Comparison of ENCODE assay signal across 24 cellular contexts in genomic region chr5:2014058-2014610, GRCh38.
"Had no signal": no experiment of that assay in that cellular context is flagged by ENCODE, and none has a peak within 500 bp of the region (broad histone marks: within the 10 kb centered on the region; RNA-seq: fewer than 3 reads in every experiment).

No MANE protein-coding gene starts in this region.

- ATAC-seq: activated CD4-positive, alpha-beta T cell treated with anti-CD3 and anti-CD28 coated beads for 36 hours; activated CD8-positive, alpha-beta T cell treated with anti-CD3 and anti-CD28 coated beads, Interleukin-2, amount 10 ng/mL, durations not matched to agents 7 days and 5 days; esophagus mucosa; foreskin keratinocyte; naive thymus-derived CD4-positive, alpha-beta T cell; stimulated activated naive B cell treated with anti-CD40 and anti-IgM and Interleukin-4, amounts not matched to agents 10 μg/mL and 1 μg/mL and 100 μg/mL, for 72 hours; upper lobe of right lung had no signal

- H3K36me3 ChIP-seq: ascending aorta, ovary, stomach, tibial artery, upper lobe of right lung had no signal

- H3K4me1 Mint-ChIP-seq: activated CD4-positive, alpha-beta T cell treated with anti-CD3 and anti-CD28 coated beads for 36 hours; activated naive CD4-positive, alpha-beta T cell treated with anti-CD3 and anti-CD28 coated beads, Interleukin-2, amount 10 ng/mL, durations not matched to agents 7 days and 5 days; activated naive CD8-positive, alpha-beta T cell treated with anti-CD3 and anti-CD28 coated beads, Interleukin-2, amount 10 ng/mL, durations not matched to agents 7 days and 5 days; memory B cell; naive thymus-derived CD4-positive, alpha-beta T cell; stimulated activated naive B cell treated with anti-CD40 and anti-IgM and Interleukin-4, amounts not matched to agents 10 μg/mL and 1 μg/mL and 100 μg/mL, for 72 hours had no signal

- H3K27me3 ChIP-seq: ascending aorta, foreskin keratinocyte, ovary, stomach, tibial artery, upper lobe of right lung had no signal

- H3K4me1 ChIP-seq: ascending aorta, foreskin keratinocyte, stomach, tibial artery, upper lobe of right lung had no signal

- H3K9me3 ChIP-seq: ascending aorta, ovary, stomach, tibial artery, upper lobe of right lung had no signal

- H3K27ac Mint-ChIP-seq: activated CD4-positive, alpha-beta T cell treated with anti-CD3 and anti-CD28 coated beads for 36 hours; activated CD8-positive, alpha-beta T cell treated with anti-CD3 and anti-CD28 coated beads, Interleukin-2, amount 10 ng/mL, durations not matched to agents 7 days and 5 days; activated naive CD4-positive, alpha-beta T cell treated with anti-CD3 and anti-CD28 coated beads, Interleukin-2, amount 10 ng/mL, durations not matched to agents 7 days and 5 days; activated naive CD8-positive, alpha-beta T cell treated with anti-CD3 and anti-CD28 coated beads, Interleukin-2, amount 10 ng/mL, durations not matched to agents 7 days and 5 days; brain; memory B cell; naive thymus-derived CD4-positive, alpha-beta T cell; progenitor cell of endocrine pancreas; stimulated activated naive B cell treated with anti-CD40 and anti-IgM and Interleukin-4, amounts not matched to agents 10 μg/mL and 1 μg/mL and 100 μg/mL, for 72 hours; T-helper 2 cell treated with Interferon-gamma antibody and Interleukin-4, amounts not matched to agents 5 μg/mL and 100 μg/mL, for 36 hours had no signal

- DNase-seq: activated CD4-positive, alpha-beta T cell treated with anti-CD3 and anti-CD28 coated beads for 36 hours; activated CD4-positive, CD25-positive, alpha-beta regulatory T cell; activated CD8-positive, alpha-beta T cell treated with anti-CD3 and anti-CD28 coated beads, Interleukin-2, amount 10 ng/mL, durations not matched to agents 7 days and 5 days; activated effector memory CD4-positive, alpha-beta T cell treated with anti-CD3 and anti-CD28 coated beads, Interleukin-2, amount 50 U/mL, for 16 hours; activated naive CD4-positive, alpha-beta T cell treated with anti-CD3 and anti-CD28 coated beads, Interleukin-2, amount 10 ng/mL, durations not matched to agents 7 days and 5 days; activated naive CD8-positive, alpha-beta T cell treated with anti-CD3 and anti-CD28 coated beads, Interleukin-2, amount 10 ng/mL, durations not matched to agents 7 days and 5 days; central memory CD4-positive, alpha-beta T cell; foreskin keratinocyte; midbrain; naive thymus-derived CD4-positive, alpha-beta T cell; ovary; stimulated activated CD4-positive, alpha-beta T cell treated with anti-CD3 and anti-CD28 coated beads, Interleukin-1b, Interleukin-23, amount 100 ng/mL, for 48 hours; stimulated activated naive B cell treated with anti-CD40 and anti-IgM and Interleukin-4, amounts not matched to agents 10 μg/mL and 1 μg/mL and 100 μg/mL, for 72 hours; stomach; T-helper 1 cell; tibial artery; upper lobe of right lung had no signal

- H3K36me3 Mint-ChIP-seq: activated naive CD4-positive, alpha-beta T cell treated with anti-CD3 and anti-CD28 coated beads, Interleukin-2, amount 10 ng/mL, durations not matched to agents 7 days and 5 days; activated naive CD8-positive, alpha-beta T cell treated with anti-CD3 and anti-CD28 coated beads, Interleukin-2, amount 10 ng/mL, durations not matched to agents 7 days and 5 days; brain; memory B cell; naive thymus-derived CD4-positive, alpha-beta T cell; stimulated activated naive B cell treated with anti-CD40 and anti-IgM and Interleukin-4, amounts not matched to agents 10 μg/mL and 1 μg/mL and 100 μg/mL, for 72 hours had no signal

- H3K27ac ChIP-seq: ascending aorta, foreskin keratinocyte, ovary, stomach, tibial artery, upper lobe of right lung had no signal

- H3K27me3 Mint-ChIP-seq: stimulated activated naive B cell treated with anti-CD40 and anti-IgM and Interleukin-4, amounts not matched to agents 10 μg/mL and 1 μg/mL and 100 μg/mL, for 72 hours had no signal

- H3K9me3 Mint-ChIP-seq: activated naive CD4-positive, alpha-beta T cell treated with anti-CD3 and anti-CD28 coated beads, Interleukin-2, amount 10 ng/mL, durations not matched to agents 7 days and 5 days; activated naive CD8-positive, alpha-beta T cell treated with anti-CD3 and anti-CD28 coated beads, Interleukin-2, amount 10 ng/mL, durations not matched to agents 7 days and 5 days; memory B cell; naive thymus-derived CD4-positive, alpha-beta T cell; stimulated activated naive B cell treated with anti-CD40 and anti-IgM and Interleukin-4, amounts not matched to agents 10 μg/mL and 1 μg/mL and 100 μg/mL, for 72 hours; T-helper 2 cell treated with Interferon-gamma antibody and Interleukin-4, amounts not matched to agents 5 μg/mL and 100 μg/mL, for 36 hours had no signal

- H3K4me3 Mint-ChIP-seq: activated CD4-positive, alpha-beta T cell treated with anti-CD3 and anti-CD28 coated beads for 36 hours; activated CD8-positive, alpha-beta T cell treated with anti-CD3 and anti-CD28 coated beads, Interleukin-2, amount 10 ng/mL, durations not matched to agents 7 days and 5 days; activated naive CD4-positive, alpha-beta T cell treated with anti-CD3 and anti-CD28 coated beads, Interleukin-2, amount 10 ng/mL, durations not matched to agents 7 days and 5 days; activated naive CD8-positive, alpha-beta T cell treated with anti-CD3 and anti-CD28 coated beads, Interleukin-2, amount 10 ng/mL, durations not matched to agents 7 days and 5 days; brain; memory B cell; naive thymus-derived CD4-positive, alpha-beta T cell; stimulated activated naive B cell treated with anti-CD40 and anti-IgM and Interleukin-4, amounts not matched to agents 10 μg/mL and 1 μg/mL and 100 μg/mL, for 72 hours; T-helper 2 cell treated with Interferon-gamma antibody and Interleukin-4, amounts not matched to agents 5 μg/mL and 100 μg/mL, for 36 hours had no signal

- H3K4me3 ChIP-seq: ascending aorta, ovary, smooth muscle cell, stomach, tibial artery, upper lobe of right lung had no signal
